1 cellular context compared by ENCODE assay signal in the genomic region with DNA sequence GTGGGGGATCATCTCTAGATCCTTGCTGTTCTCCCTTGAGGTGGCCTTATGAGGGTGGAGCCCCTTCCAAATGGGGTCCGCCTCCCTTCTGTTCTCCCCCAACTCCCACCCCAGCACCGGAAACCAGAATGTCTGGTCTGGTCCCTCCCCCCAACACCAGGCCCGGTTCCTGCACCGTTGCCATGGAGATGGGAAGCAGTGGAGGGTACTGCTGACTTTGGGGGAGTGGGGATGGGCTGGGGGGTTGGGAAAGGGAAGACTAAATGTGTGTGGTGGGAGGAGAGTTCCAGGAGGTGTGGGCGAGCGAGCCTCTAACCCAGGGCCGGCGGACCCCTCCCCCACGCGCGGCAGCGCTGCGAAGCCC.
TF ChIP-seq lines count a peak whose summit lies in the region.

No MANE protein-coding gene starts in this region.

TF ChIP-seq in IMR-90, 13 proteins besides CTCF, POLR2A, EP300 and RAD21 (continued from another document):
- TF ChIP-seq NFE2L2 (IDR thresholded peaks at IDR 0.05; ENCODE audit: low read depth, low read length) (no peak), SMC3 (IDR thresholded peaks at IDR 0.05; ENCODE audit: low read depth, low read length) (no peak), MXI1 (IDR thresholded peaks at IDR 0.05; ENCODE audit: borderline replicate concordance, low read depth, low read length) (no peak), BHLHE40 (IDR thresholded peaks at IDR 0.05; ENCODE audit: low read depth, low read length) (no peak), CEBPB (IDR thresholded peaks at IDR 0.05; ENCODE audit: low read depth, low read length) (no peak), FOS (IDR thresholded peaks at IDR 0.05; ENCODE audit: low read depth, low read length) (no peak), MAFK (IDR thresholded peaks at IDR 0.05; ENCODE audit: low read depth, low read length) (no peak), MAZ (IDR thresholded peaks at IDR 0.05; ENCODE audit: borderline replicate concordance, low read depth, low read length) (no peak), RFX5 (IDR thresholded peaks at IDR 0.05; ENCODE audit: low read depth, low read length) (no peak)
- TF ChIP-seq, protein P1, sequence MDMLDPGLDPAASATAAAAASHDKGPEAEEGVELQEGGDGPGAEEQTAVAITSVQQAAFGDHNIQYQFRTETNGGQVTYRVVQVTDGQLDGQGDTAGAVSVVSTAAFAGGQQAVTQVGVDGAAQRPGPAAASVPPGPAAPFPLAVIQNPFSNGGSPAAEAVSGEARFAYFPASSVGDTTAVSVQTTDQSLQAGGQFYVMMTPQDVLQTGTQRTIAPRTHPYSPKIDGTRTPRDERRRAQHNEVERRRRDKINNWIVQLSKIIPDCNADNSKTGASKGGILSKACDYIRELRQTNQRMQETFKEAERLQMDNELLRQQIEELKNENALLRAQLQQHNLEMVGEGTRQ (IDR thresholded peaks at IDR 0.05; ENCODE audit: low read depth, low read length) = no peak
- TF ChIP-seq, protein P2, sequence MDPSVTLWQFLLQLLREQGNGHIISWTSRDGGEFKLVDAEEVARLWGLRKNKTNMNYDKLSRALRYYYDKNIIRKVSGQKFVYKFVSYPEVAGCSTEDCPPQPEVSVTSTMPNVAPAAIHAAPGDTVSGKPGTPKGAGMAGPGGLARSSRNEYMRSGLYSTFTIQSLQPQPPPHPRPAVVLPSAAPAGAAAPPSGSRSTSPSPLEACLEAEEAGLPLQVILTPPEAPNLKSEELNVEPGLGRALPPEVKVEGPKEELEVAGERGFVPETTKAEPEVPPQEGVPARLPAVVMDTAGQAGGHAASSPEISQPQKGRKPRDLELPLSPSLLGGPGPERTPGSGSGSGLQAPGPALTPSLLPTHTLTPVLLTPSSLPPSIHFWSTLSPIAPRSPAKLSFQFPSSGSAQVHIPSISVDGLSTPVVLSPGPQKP (IDR thresholded peaks at IDR 0.05; ENCODE audit: borderline replicate concordance, low read depth, low read length) = no peak
